Comparison of ENCODE assay signal across 28 cellular contexts in genomic region chr11:102581091-102581490, GRCh38. TPM values are rescaled to one million over a fixed set of nuclear protein-coding genes. Genes with fewer than 3 reads are reported as not detected.
"Had no signal": no experiment of that assay in that cellular context is flagged by ENCODE, and none has a peak within 500 bp of the region (broad histone marks: within the 10 kb centered on the region; RNA-seq: fewer than 3 reads in every experiment).

No MANE protein-coding gene starts in this region.

- H3K4me3 Mint-ChIP-seq: activated CD4-positive, alpha-beta memory T cell treated with anti-CD3 and anti-CD28 coated beads, Interleukin-2, amount 10 ng/mL, durations not matched to agents 7 days and 5 days; activated CD8-positive, alpha-beta memory T cell treated with anti-CD3 and anti-CD28 coated beads, Interleukin-2, amount 10 ng/mL, durations not matched to agents 7 days and 5 days; activated T-helper 17 cell treated with anti-CD3 and anti-CD28 coated beads, Interleukin-2, amount 50 U/mL, for 72 hours; brain; endodermal cell; naive thymus-derived CD4-positive, alpha-beta T cell; T-cell had no signal

- H3K4me1 Mint-ChIP-seq: brain had no signal

- H3K27ac ChIP-seq: epithelial cell of prostate, prostate gland had no signal

- H3K4me1 ChIP-seq: foreskin keratinocyte, prostate gland, tibial nerve, uterus had no signal

- H3K9me3 ChIP-seq: prostate gland, uterus had no signal

- H3K36me3 Mint-ChIP-seq: brain, T-cell had no signal

- H3K27ac Mint-ChIP-seq: activated CD4-positive, alpha-beta memory T cell treated with anti-CD3 and anti-CD28 coated beads, Interleukin-2, amount 10 ng/mL, durations not matched to agents 7 days and 5 days; activated CD8-positive, alpha-beta memory T cell treated with anti-CD3 and anti-CD28 coated beads, Interleukin-2, amount 10 ng/mL, durations not matched to agents 7 days and 5 days; endodermal cell had no signal

- H3K4me3 ChIP-seq: prostate gland, tibial nerve, uterus had no signal

- DNase-seq: activated CD4-positive, alpha-beta memory T cell treated with anti-CD3 and anti-CD28 coated beads, Interleukin-2, amount 10 ng/mL, durations not matched to agents 7 days and 5 days; activated CD4-positive, alpha-beta T cell treated with anti-CD3 and anti-CD28 coated beads for 48 hours; activated CD4-positive, CD25-positive, alpha-beta regulatory T cell; activated CD8-positive, alpha-beta memory T cell treated with anti-CD3 and anti-CD28 coated beads, Interleukin-2, amount 10 ng/mL, durations not matched to agents 7 days and 5 days; activated naive CD4-positive, alpha-beta T cell; activated T-cell treated with anti-CD3 and anti-CD28 coated beads, Interleukin-2, amount 50 U/mL, for 1 hour; caudate nucleus; endodermal cell; foreskin keratinocyte; glutamatergic neuron; hypothalamus; islet precursor cell; left ventricle myocardium superior; naive thymus-derived CD4-positive, alpha-beta T cell; stimulated activated CD4-positive, alpha-beta T cell treated with anti-CD3 and anti-CD28 coated beads, Interleukin-4, amount 100 ng/mL, for 4 hours; stimulated activated naive CD4-positive, alpha-beta T cell; substantia nigra; T-cell; T-helper 9 cell; uterus had no signal

- H3K27me3 Mint-ChIP-seq: activated CD4-positive, alpha-beta memory T cell treated with anti-CD3 and anti-CD28 coated beads, Interleukin-2, amount 10 ng/mL, durations not matched to agents 7 days and 5 days; activated CD8-positive, alpha-beta memory T cell treated with anti-CD3 and anti-CD28 coated beads, Interleukin-2, amount 10 ng/mL, durations not matched to agents 7 days and 5 days; activated T-helper 17 cell treated with anti-CD3 and anti-CD28 coated beads, Interleukin-2, amount 50 U/mL, for 72 hours; brain; naive thymus-derived CD4-positive, alpha-beta T cell; T-cell had no signal

- H3K36me3 ChIP-seq: prostate gland, tibial nerve, uterus had no signal

- H3K9me3 Mint-ChIP-seq: activated T-helper 17 cell treated with anti-CD3 and anti-CD28 coated beads, Interleukin-2, amount 50 U/mL, for 72 hours; endodermal cell had no signal

- H3K27me3 ChIP-seq: foreskin keratinocyte, tibial nerve, uterus had no signal

RNA-seq across cellular contexts. Expression of gene MMP20, which starts 44.0 kb away (rescaled TPM):
- total RNA-seq: activated CD4-positive, alpha-beta memory T cell treated with anti-CD3 and anti-CD28 coated beads, Interleukin-2, amount 10 ng/mL, durations not matched to agents 7 days and 5 days; activated CD8-positive, alpha-beta memory T cell treated with anti-CD3 and anti-CD28 coated beads, Interleukin-2, amount 10 ng/mL, durations not matched to agents 7 days and 5 days; activated T-helper 17 cell treated with anti-CD3 and anti-CD28 coated beads, Interleukin-2, amount 50 U/mL, for 72 hours; endodermal cell; fibroblast of lung; foreskin keratinocyte; left ventricle myocardium superior; naive thymus-derived CD4-positive, alpha-beta T cell; osteocyte; prostate gland; sciatic nerve; T-cell; tibial nerve; uterus had no signal
- polyA plus RNA-seq: fibroblast of lung; foreskin keratinocyte; naive thymus-derived CD4-positive, alpha-beta T cell had no signal

RNA-seq across cellular contexts. Expression of gene MMP7, which starts 50.5 kb away (rescaled TPM):
- total RNA-seq: activated CD4-positive, alpha-beta memory T cell treated with anti-CD3 and anti-CD28 coated beads, Interleukin-2, amount 10 ng/mL, durations not matched to agents 7 days and 5 days; activated CD8-positive, alpha-beta memory T cell treated with anti-CD3 and anti-CD28 coated beads, Interleukin-2, amount 10 ng/mL, durations not matched to agents 7 days and 5 days; activated T-helper 17 cell treated with anti-CD3 and anti-CD28 coated beads, Interleukin-2, amount 50 U/mL, for 72 hours; endodermal cell; left ventricle myocardium superior; naive thymus-derived CD4-positive, alpha-beta T cell; osteocyte; sciatic nerve; tibial nerve had no signal
- polyA plus RNA-seq: fibroblast of lung; foreskin keratinocyte; naive thymus-derived CD4-positive, alpha-beta T cell had no signal
